8 cellular contexts compared by ENCODE assay signal in the genomic region with DNA sequence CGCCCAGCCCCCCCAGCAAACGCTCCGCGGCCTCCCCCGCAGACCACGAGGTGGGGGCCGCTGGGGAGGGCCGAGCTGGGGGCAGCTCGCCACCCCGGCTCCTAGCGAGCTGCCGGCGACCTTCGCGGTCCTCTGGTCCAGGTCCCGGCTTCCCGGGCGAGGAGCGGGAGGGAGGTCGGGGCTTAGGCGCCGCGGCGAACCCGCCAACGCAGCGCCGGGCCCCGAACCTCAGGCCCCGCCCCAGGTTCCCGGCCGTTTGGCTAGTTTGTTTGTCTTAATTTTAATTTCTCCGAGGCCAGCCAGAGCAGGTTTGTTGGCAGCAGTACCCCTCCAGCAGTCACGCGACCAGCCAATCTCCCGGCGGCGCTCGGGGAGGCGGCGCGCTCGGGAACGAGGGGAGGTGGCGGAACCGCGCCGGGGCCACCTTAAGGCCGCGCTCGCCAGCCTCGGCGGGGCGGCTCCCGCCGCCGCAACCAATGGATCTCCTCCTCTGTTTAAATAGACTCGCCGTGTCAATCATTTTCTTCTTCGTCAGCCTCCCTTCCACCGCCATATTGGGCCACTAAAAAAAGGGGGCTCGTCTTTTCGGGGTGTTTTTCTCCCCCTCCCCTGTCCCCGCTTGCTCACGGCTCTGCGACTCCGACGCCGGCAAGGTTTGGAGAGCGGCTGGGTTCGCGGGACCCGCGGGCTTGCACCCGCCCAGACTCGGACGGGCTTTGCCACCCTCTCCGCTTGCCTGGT. TPM values are rescaled to one million over a fixed set of nuclear protein-coding genes. Genes with fewer than 3 reads are reported as not detected.
DNase-seq lines count a peak whose midpoint lies in the region; ATAC-seq and TF ChIP-seq lines count a peak whose summit lies in the region.

A gene (plus strand): TSS at position 524 of the 741 bp plus-strand sequence. CDS start 472 bp downstream, outside the sequence.

- intact Hi-C loops in esophagus squamous epithelium (cut with DNase I) = no loop called here

- WGBS in esophagus squamous epithelium, 2 donors = 0% methylated on average over 1 to 18 of the region's 78 CpGs

- TF ChIP-seq CTCF in esophagus squamous epithelium (IDR thresholded peaks at IDR 0.05) = peak in 1 of 6 experiments; percentile 4

- peaks cover 31 to 66% (median 45%) of the 10 kb centered on the region in 3 donors for H3K4me1 ChIP-seq in esophagus squamous epithelium

- H3K27me3 ChIP-seq in esophagus squamous epithelium = no peaks in the 10 kb centered on the region

- ATAC-seq in GM21737 (IDR thresholded peaks at IDR 0.05; ENCODE audit: unreplicated experiment) = peak; percentile 43
- ATAC-seq in stimulated activated effector memory CD8-positive, alpha-beta T cell treated with anti-CD3 and anti-CD28 coated beads, Interleukin-12 subunit alpha, Interleukin-12 subunit beta, amount 100 ng/mL, for 72 hours = peak; percentile 84

- no peaks in the 10 kb centered on the region for H3K9me3 ChIP-seq in esophagus squamous epithelium

- H3K4me1 Mint-ChIP-seq in stimulated activated effector memory CD8-positive, alpha-beta T cell treated with anti-CD3 and anti-CD28 coated beads, Interleukin-12 subunit alpha, Interleukin-12 subunit beta, amount 100 ng/mL, for 72 hours = peaks cover 59% of the 10 kb centered on the region

- peak within 1 kb of the TSS; percentile 79 for H3K4me3 Mint-ChIP-seq in stimulated activated effector memory CD8-positive, alpha-beta T cell treated with anti-CD3 and anti-CD28 coated beads, Interleukin-12 subunit alpha, Interleukin-12 subunit beta, amount 100 ng/mL, for 72 hours

- peaks cover 0 to 26% (median 0%) of the 10 kb centered on the region in 3 donors for H3K36me3 ChIP-seq in esophagus squamous epithelium

- TF ChIP-seq POLR2A in esophagus squamous epithelium (IDR thresholded peaks at IDR 0.05) = peak in 3 of 4 donors; percentile 32 to 92 (median 90)

- peaks cover 73% of the 10 kb centered on the region for H3K36me3 Mint-ChIP-seq in stimulated activated effector memory CD8-positive, alpha-beta T cell treated with anti-CD3 and anti-CD28 coated beads, Interleukin-12 subunit alpha, Interleukin-12 subunit beta, amount 100 ng/mL, for 72 hours

- peak within 1 kb of the TSS; percentile 100 for H3K27ac Mint-ChIP-seq in stimulated activated effector memory CD8-positive, alpha-beta T cell treated with anti-CD3 and anti-CD28 coated beads, Interleukin-12 subunit alpha, Interleukin-12 subunit beta, amount 100 ng/mL, for 72 hours

- H3K27ac ChIP-seq in esophagus squamous epithelium = peak within 1 kb of the TSS; percentile 97 to 100 (median 98)

- H3K9me3 Mint-ChIP-seq in stimulated activated effector memory CD8-positive, alpha-beta T cell treated with anti-CD3 and anti-CD28 coated beads, Interleukin-12 subunit alpha, Interleukin-12 subunit beta, amount 100 ng/mL, for 72 hours = no peaks in the 10 kb centered on the region

- peak within 1 kb of the TSS; percentile 77 to 92 (median 86) for H3K4me3 ChIP-seq in esophagus squamous epithelium

- DNase-seq in DMS153 (lab: John Stamatoyannopoulos, UW) = peak; percentile 95
- peak; percentile 94 for DNase-seq in LHCN-M2 (ENCODE audit: low read depth)
- DNase-seq in RPMI7951 (ENCODE audit: low read depth) = peak; percentile 94
- DNase-seq in activated T-helper 1 cell treated with Interleukin-2 at 50 U/mL for 16 hours (ENCODE audit: low read depth) = peak; percentile 82
- DNase-seq in esophagus squamous epithelium (lab: John Stamatoyannopoulos, UW) = peak; percentile 59
- DNase-seq in myocyte (ENCODE audit: low read depth) = peak; percentile 93
- peak; percentile 65 to 87 for DNase-seq in stimulated activated effector memory CD8-positive, alpha-beta T cell treated with anti-CD3 and anti-CD28 coated beads, Interleukin-12 subunit alpha, Interleukin-12 subunit beta, amount 100 ng/mL, for 72 hours (ENCODE audit: low spot score in 2 of 2)

RNA-seq across cellular contexts. Expression of the gene that starts here (rescaled TPM):
- total RNA-seq in LHCN-M2 (2014; rRNA removed) (21.2 and 27.4 TPM in 2 replicates), esophagus squamous epithelium (10 to 100 TPM; 17.3 to 48.1 (median 30.5) TPM), myocyte (40.4 and 41.4 TPM in 2 replicates)
- polyA plus RNA-seq in LHCN-M2 (2012) = 9.2 TPM
- 26.6 and 30.8 TPM in 2 replicates for total RNA-seq in RPMI7951 (2014; rRNA removed; shearing (Covaris generic))
- polyA plus RNA-seq in myocyte (2012) = 15.6 TPM

Comparison
In these comparisons a context has a peak if more than half of its experiments do, and no peak if none do; other contexts are left out.
1. Peak in every context shown above with its lines: DNase-seq, ATAC-seq, H3K4me3 ChIP-seq and H3K27ac ChIP-seq.